ENCODE assay signal across 14 cellular contexts in genomic region chr5:163377982-163378381, GRCh38. TPM values are rescaled to one million over a fixed set of nuclear protein-coding genes. Genes with fewer than 3 reads are reported as not detected.
DNase-seq lines count a peak whose midpoint lies in the region; ATAC-seq and TF ChIP-seq lines count a peak whose summit lies in the region.
"Had no signal": no experiment of that assay in that cellular context is flagged by ENCODE, and none has a peak within 500 bp of the region (broad histone marks: within the 10 kb centered on the region; RNA-seq: fewer than 3 reads in every experiment).

No MANE protein-coding gene starts in this region.

- peaks cover 28 to 30% of the 10 kb centered on the region in 2 experiments for H3K4me1 Mint-ChIP-seq in H9
- H3K4me1 Mint-ChIP-seq in activated naive CD8-positive, alpha-beta T cell treated with anti-CD3 and anti-CD28 coated beads, Interleukin-2, amount 50 U/mL, for 24 hours: no peaks in the 10 kb centered on the region
- H3K4me1 Mint-ChIP-seq: B cell had no signal

- H2BK20ac ChIP-seq in H9 (ENCODE audit: low read depth, low read length, poor library complexity, severe bottlenecking): no peak overlapping the region

- no peak overlapping the region for H3K4me3 Mint-ChIP-seq in H9
- no peak overlapping the region for H3K4me3 Mint-ChIP-seq in activated naive CD8-positive, alpha-beta T cell treated with anti-CD3 and anti-CD28 coated beads, Interleukin-2, amount 50 U/mL, for 24 hours
- H3K4me3 Mint-ChIP-seq: B cell; CD4-positive, alpha-beta T cell had no signal

- H2BK5ac ChIP-seq in H9 (ENCODE audit: insufficient read length, low read length): no peak overlapping the region

- no peak overlapping the region for H4K8ac ChIP-seq in H9 (replicated peaks; ENCODE audit: insufficient read length, low read depth, low read length)

- no peak overlapping the region for H2BK120ac ChIP-seq in H9 (ENCODE audit: low read depth, low read length, poor library complexity, severe bottlenecking)

- DNase-seq in H9: peak; percentile 32
- DNase-seq in inferior parietal cortex (ENCODE audit: extremely low spot score): peak; percentile 26
- DNase-seq in superior temporal gyrus (ENCODE audit: extremely low spot score): peak; percentile 50
- DNase-seq in NCI-H2107 (lab: John Stamatoyannopoulos, UW): no peak
- DNase-seq in activated naive CD8-positive, alpha-beta T cell treated with anti-CD3 and anti-CD28 coated beads, Interleukin-2, amount 50 U/mL, for 24 hours: no peak
- DNase-seq: C1 segment of cervical spinal cord; CD4-positive, alpha-beta T cell; DMS153; DMS79 treated with DMSO at 0.1 percent for 48 hours; EL had no signal

- H4K20me1 ChIP-seq in H9 (ENCODE audit: control insufficient read depth, insufficient read depth, insufficient read length): no peaks in the 10 kb centered on the region

- no peak overlapping the region for H3K56ac ChIP-seq in H9 (ENCODE audit: insufficient read length, low read depth, low read length)

- H3K9me3 ChIP-seq in H9 (ENCODE audit: control insufficient read depth, low read depth, low read length): no peaks in the 10 kb centered on the region
- H3K9me3 ChIP-seq in ectodermal cell (ENCODE audit: control insufficient read depth, low read length): no peaks in the 10 kb centered on the region

- no peaks in the 10 kb centered on the region for H3K23me2 ChIP-seq in H9 (ENCODE audit: insufficient read length, low read depth, low read length, poor library complexity, severe bottlenecking)

- H3K4me3 ChIP-seq in ectodermal cell (ENCODE audit: insufficient read depth, low read depth, low read length): no peak overlapping the region

- H2AK5ac ChIP-seq in H9 (ENCODE audit: insufficient read length, low read length): no peak overlapping the region

- no peak overlapping the region for H3T11ph ChIP-seq in H9 (ENCODE audit: low read length)

- H3K27me3 ChIP-seq in H9 (ENCODE audit: insufficient read depth, low read length) (no peaks in the 10 kb centered on the region), ectodermal cell (ENCODE audit: control insufficient read depth, insufficient read depth, low read length, poor library complexity, severe bottlenecking) (no peaks in the 10 kb centered on the region)

- ATAC-seq in activated naive CD8-positive, alpha-beta T cell treated with anti-CD3 and anti-CD28 coated beads, Interleukin-2, amount 50 U/mL, for 24 hours: no peak
- no peak for ATAC-seq in HG03175 (IDR thresholded peaks at IDR 0.05; ENCODE audit: unreplicated experiment)
- ATAC-seq: HCT116 had no signal

- no peak overlapping the region for H3K9ac ChIP-seq in H9 (ENCODE audit: extremely low read depth, insufficient read length, low read length)

- H3K9me3 Mint-ChIP-seq in H9: no peaks in the 10 kb centered on the region; a peak in 1 of 5 replicates
- no peaks in the 10 kb centered on the region for H3K9me3 Mint-ChIP-seq in activated naive CD8-positive, alpha-beta T cell treated with anti-CD3 and anti-CD28 coated beads, Interleukin-2, amount 50 U/mL, for 24 hours
- H3K9me3 Mint-ChIP-seq: CD4-positive, alpha-beta T cell had no signal

- H3K79me2 ChIP-seq in H9 (ENCODE audit: insufficient read depth, low read length): no peaks in the 10 kb centered on the region

- no peak overlapping the region for H3K18ac ChIP-seq in H9 (ENCODE audit: insufficient read length, low read depth, low read length)

- H3K27ac ChIP-seq in H9 (ENCODE audit: insufficient read length, low read depth, low read length) (no peak overlapping the region), ectodermal cell (ENCODE audit: insufficient read depth, low read depth, low read length, poor library complexity, severe bottlenecking) (peak overlapping the region; percentile 8)

- no peak overlapping the region for H3K23ac ChIP-seq in H9 (ENCODE audit: insufficient read length, low read depth, low read length)

- no peak overlapping the region for H3K4me2 ChIP-seq in H9 (ENCODE audit: insufficient read depth, insufficient read length, low read length)

- H3K4ac ChIP-seq in H9 (ENCODE audit: low read depth, low read length): no peak overlapping the region

- no peak overlapping the region for H2BK12ac ChIP-seq in H9 (ENCODE audit: insufficient read length, low read depth, low read length)

- H4K5ac ChIP-seq in H9 (ENCODE audit: insufficient read length, low read depth, low read length): no peak overlapping the region

- H3K27ac Mint-ChIP-seq in H9: peak overlapping the region in 2 of 3 experiments; percentile 73 to 90; a peak in 5 of 7 replicates
- no peak overlapping the region for H3K27ac Mint-ChIP-seq in activated naive CD8-positive, alpha-beta T cell treated with anti-CD3 and anti-CD28 coated beads, Interleukin-2, amount 50 U/mL, for 24 hours
- H3K27ac Mint-ChIP-seq: B cell; CD4-positive, alpha-beta T cell had no signal

- no peak overlapping the region for H4K91ac ChIP-seq in H9 (ENCODE audit: insufficient read length, low read depth, low read length)

- no peak overlapping the region for H2BK15ac ChIP-seq in H9 (ENCODE audit: low read depth, low read length)

- H3K27me3 Mint-ChIP-seq in H9 (ENCODE audit: low read depth): no peaks in the 10 kb centered on the region
- H3K27me3 Mint-ChIP-seq in activated naive CD8-positive, alpha-beta T cell treated with anti-CD3 and anti-CD28 coated beads, Interleukin-2, amount 50 U/mL, for 24 hours: peaks cover 7% of the 10 kb centered on the region

- no peaks in the 10 kb centered on the region for H3K79me1 ChIP-seq in H9 (ENCODE audit: insufficient read depth, low read depth, low read length, poor library complexity, severe bottlenecking)

- no peak overlapping the region; the same call in 1 of the 2 replicates for H3K14ac ChIP-seq in H9 (ENCODE audit: insufficient read depth, low read length)

- H3K36me3 ChIP-seq in ectodermal cell (ENCODE audit: control insufficient read depth, insufficient read depth, low read length): no peaks in the 10 kb centered on the region

- WGBS in H9 (ENCODE audit: extremely low coverage, insufficient read length, low lambda C conversion rate): no CpG with 5 or more reads among the region's 6 CpGs
- 63 to 64% methylated on average over 6 of the region's 6 CpGs for WGBS in ectodermal cell, 2 experiments

- no peak for TF ChIP-seq CTCF in H9 (conservative IDR thresholded peaks at IDR 0.05)

- H3K36me3 Mint-ChIP-seq in H9 (ENCODE audit: insufficient read depth in 1 of 3, low read depth in 3 of 3): no peaks in the 10 kb centered on the region; a peak in 1 of 7 replicates
- no peaks in the 10 kb centered on the region for H3K36me3 Mint-ChIP-seq in activated naive CD8-positive, alpha-beta T cell treated with anti-CD3 and anti-CD28 coated beads, Interleukin-2, amount 50 U/mL, for 24 hours (ENCODE audit: low read depth)

- peak overlapping the region; percentile 65 for H2AFZ ChIP-seq in H9 (ENCODE audit: low read length)

- H3K4me1 ChIP-seq in H9 (ENCODE audit: insufficient read depth, low read length) (no peaks in the 10 kb centered on the region; the same call in 1 of the 2 replicates), ectodermal cell (ENCODE audit: control insufficient read depth, insufficient read depth, low read length) (peaks cover 20% of the 10 kb centered on the region)

RNA-seq across cellular contexts. Expression of gene CCNG1, which starts 59.4 kb away (rescaled TPM):
- 521 and 523 TPM in 2 replicates for total RNA-seq in H9 (2021)
- 406 TPM for polyA plus RNA-seq in ectodermal cell (2013, experiment 1 of 4)
- 467 TPM for polyA plus RNA-seq in ectodermal cell (2013, experiment 2 of 4)
- 399 TPM for polyA plus RNA-seq in ectodermal cell (2013, experiment 3 of 4)
- polyA plus RNA-seq in ectodermal cell (2013, experiment 4 of 4): 426 TPM

Comparison
In these comparisons a context has a peak if more than half of its experiments do, and no peak if none do; other contexts are left out.
1. DNase-seq: peak in H9 (single experiment), inferior parietal cortex (single experiment) and superior temporal gyrus (single experiment); none in NCI-H2107 (single experiment) and activated naive CD8-positive, alpha-beta T cell treated with anti-CD3 and anti-CD28 coated beads, Interleukin-2, amount 50 U/mL, for 24 hours (single experiment).